1 cellular context compared by ENCODE assay signal in genomic region chr1:27111771-27112573, GRCh38.
TF ChIP-seq lines count a peak whose summit lies in the region.

No MANE protein-coding gene starts in this region.

TF ChIP-seq in HCT116, 20 proteins besides CTCF, POLR2A, EP300 and RAD21 (continued from another document):
- TF ChIP-seq EZH2phosphoT487 (IDR thresholded peaks at IDR 0.05; ENCODE audit: borderline replicate concordance), result no peak
- TF ChIP-seq, protein P1, sequence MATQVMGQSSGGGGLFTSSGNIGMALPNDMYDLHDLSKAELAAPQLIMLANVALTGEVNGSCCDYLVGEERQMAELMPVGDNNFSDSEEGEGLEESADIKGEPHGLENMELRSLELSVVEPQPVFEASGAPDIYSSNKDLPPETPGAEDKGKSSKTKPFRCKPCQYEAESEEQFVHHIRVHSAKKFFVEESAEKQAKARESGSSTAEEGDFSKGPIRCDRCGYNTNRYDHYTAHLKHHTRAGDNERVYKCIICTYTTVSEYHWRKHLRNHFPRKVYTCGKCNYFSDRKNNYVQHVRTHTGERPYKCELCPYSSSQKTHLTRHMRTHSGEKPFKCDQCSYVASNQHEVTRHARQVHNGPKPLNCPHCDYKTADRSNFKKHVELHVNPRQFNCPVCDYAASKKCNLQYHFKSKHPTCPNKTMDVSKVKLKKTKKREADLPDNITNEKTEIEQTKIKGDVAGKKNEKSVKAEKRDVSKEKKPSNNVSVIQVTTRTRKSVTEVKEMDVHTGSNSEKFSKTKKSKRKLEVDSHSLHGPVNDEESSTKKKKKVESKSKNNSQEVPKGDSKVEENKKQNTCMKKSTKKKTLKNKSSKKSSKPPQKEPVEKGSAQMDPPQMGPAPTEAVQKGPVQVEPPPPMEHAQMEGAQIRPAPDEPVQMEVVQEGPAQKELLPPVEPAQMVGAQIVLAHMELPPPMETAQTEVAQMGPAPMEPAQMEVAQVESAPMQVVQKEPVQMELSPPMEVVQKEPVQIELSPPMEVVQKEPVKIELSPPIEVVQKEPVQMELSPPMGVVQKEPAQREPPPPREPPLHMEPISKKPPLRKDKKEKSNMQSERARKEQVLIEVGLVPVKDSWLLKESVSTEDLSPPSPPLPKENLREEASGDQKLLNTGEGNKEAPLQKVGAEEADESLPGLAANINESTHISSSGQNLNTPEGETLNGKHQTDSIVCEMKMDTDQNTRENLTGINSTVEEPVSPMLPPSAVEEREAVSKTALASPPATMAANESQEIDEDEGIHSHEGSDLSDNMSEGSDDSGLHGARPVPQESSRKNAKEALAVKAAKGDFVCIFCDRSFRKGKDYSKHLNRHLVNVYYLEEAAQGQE (IDR thresholded peaks at IDR 0.05; ENCODE audit: low read depth), result no peak
- TF ChIP-seq CBX3 (IDR thresholded peaks at IDR 0.05; ENCODE audit: low read depth), result peak; percentile 86; the same call in 1 of the 2 replicates
- peak; percentile 75 for TF ChIP-seq JUND (IDR thresholded peaks at IDR 0.05)
- peak; percentile 63 for TF ChIP-seq FOSL1 (IDR thresholded peaks at IDR 0.05; ENCODE audit: low read depth)
TF ChIP-seq in HCT116: peak in this region for 8.
